In the genomic region with DNA sequence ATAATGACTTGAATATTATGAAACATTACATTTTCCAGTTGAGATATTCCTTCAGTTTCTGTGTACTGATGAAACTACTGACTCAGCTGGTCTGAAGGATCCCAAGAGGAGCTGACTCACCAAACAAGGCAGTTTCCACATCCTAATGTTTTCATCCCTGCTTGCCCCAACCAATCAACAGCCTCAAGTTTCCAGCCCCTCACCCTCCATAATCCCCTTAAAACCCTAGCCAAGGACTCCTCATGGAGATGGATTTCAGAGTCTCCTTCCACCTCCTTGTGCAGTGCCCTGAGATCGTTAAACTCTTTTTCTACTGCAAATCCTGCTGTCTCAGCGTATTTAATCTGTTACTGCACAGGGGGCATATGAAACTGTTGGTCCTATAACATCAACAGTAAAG, we compare ENCODE assay signal across 11 cellular contexts.
DNase-seq lines count a peak whose midpoint lies in the region; FAIRE-seq lines count a peak whose summit lies in the region.
"Had no signal": no experiment of that assay in that cellular context is flagged by ENCODE, and none has a peak within 500 bp of the region (broad histone marks: within the 10 kb centered on the region; RNA-seq: fewer than 3 reads in every experiment).

No MANE protein-coding gene starts in this region.

- H3K4me2 ChIP-seq in trophoblast cell (ENCODE audit: low read length): no peak overlapping the region

- no CpG with 5 or more reads among the region's 2 CpGs for WGBS in trophoblast cell (ENCODE audit: extremely low coverage, insufficient coverage, insufficient read length)

- H3K27ac ChIP-seq in epithelial cell of prostate (peak overlapping the region; percentile 61), trophoblast cell (ENCODE audit: low read depth, low read length) (no peak overlapping the region)
- H3K27ac ChIP-seq: body of pancreas had no signal

- no peak overlapping the region for H2BK120ac ChIP-seq in trophoblast cell (ENCODE audit: insufficient read depth, low read length, poor library complexity)

- H2BK12ac ChIP-seq in trophoblast cell (ENCODE audit: low read length): no peak overlapping the region

- H4K91ac ChIP-seq in trophoblast cell (ENCODE audit: low read depth, low read length): no peak overlapping the region

- H4K8ac ChIP-seq in trophoblast cell (ENCODE audit: low read depth, low read length): no peak overlapping the region

- H2AFZ ChIP-seq in trophoblast cell (ENCODE audit: insufficient read depth, low read length, poor library complexity): no peak overlapping the region

- H3K23ac ChIP-seq in trophoblast cell (ENCODE audit: low read length): no peak overlapping the region

- DNase-seq in GM03348 (ENCODE audit: low spot score) (peak; percentile 74), RCC 7860 (ENCODE audit: low spot score) (peak; percentile 56), epithelial cell of prostate (ENCODE audit: low read depth, low spot score) (peak; percentile 83), trophoblast cell (peak; percentile 20 to 48), Ammon's horn (ENCODE audit: low spot score) (no peak), hypothalamus (lab: John Stamatoyannopoulos, UW) (no peak), NOMO-1 (lab: John Stamatoyannopoulos, UW; ENCODE audit: unreplicated experiment in 2 of 2) (no peak)
- no peak for DNase-seq in stimulated activated CD4-positive, alpha-beta T cell treated with anti-CD3 and anti-CD28 coated beads, Interleukin-4, amount 100 ng/mL, for 1 hour
- DNase-seq: body of pancreas had no signal

- H3K9ac ChIP-seq in trophoblast cell (ENCODE audit: low read length): no peak overlapping the region

- FAIRE-seq in RCC 7860 (lab: Jason Lieb, UNC): peak; percentile 75
- FAIRE-seq: G401.6 had no signal

- H3K79me2 ChIP-seq in trophoblast cell (ENCODE audit: control insufficient read depth, insufficient read depth, low read length, poor library complexity): no peaks in the 10 kb centered on the region

- H3K4ac ChIP-seq in trophoblast cell (ENCODE audit: low read depth, low read length): no peak overlapping the region

- no peaks in the 10 kb centered on the region for H3K79me1 ChIP-seq in trophoblast cell (ENCODE audit: low read length)

- no peaks in the 10 kb centered on the region for H3K4me1 ChIP-seq in trophoblast cell (ENCODE audit: control insufficient read depth in 1 of 2, insufficient read depth in 2 of 2, low read length in 2 of 2)
- H3K4me1 ChIP-seq: body of pancreas, HAP-1 had no signal

- H3K9me3 ChIP-seq in trophoblast cell (ENCODE audit: insufficient read depth, low read depth, low read length): no peaks in the 10 kb centered on the region
- H3K9me3 ChIP-seq: body of pancreas, HAP-1 had no signal

- H3K4me3 ChIP-seq in trophoblast cell (ENCODE audit: low read depth, low read length): no peak overlapping the region
- H3K4me3 ChIP-seq: body of pancreas, HAP-1 had no signal

- H2AK5ac ChIP-seq in trophoblast cell (ENCODE audit: low read length): no peak overlapping the region

- no peak overlapping the region for H3K18ac ChIP-seq in trophoblast cell (ENCODE audit: low read length)

- no peaks in the 10 kb centered on the region for H3K36me3 ChIP-seq in trophoblast cell (ENCODE audit: control insufficient read depth in 1 of 2, insufficient read depth in 2 of 2, low read length in 2 of 2)
- H3K36me3 ChIP-seq: HAP-1 had no signal

- H3K14ac ChIP-seq in trophoblast cell (ENCODE audit: low read length): no peak overlapping the region

- no peak overlapping the region for H2BK5ac ChIP-seq in trophoblast cell (ENCODE audit: low read depth, low read length, poor library complexity)

- H3K27me3 ChIP-seq in trophoblast cell (ENCODE audit: insufficient read depth, low read length): no peaks in the 10 kb centered on the region
- H3K27me3 ChIP-seq: body of pancreas had no signal

- no peak overlapping the region for H4K12ac ChIP-seq in trophoblast cell (ENCODE audit: low read depth, low read length)

Comparison
In these comparisons a context has a peak if more than half of its experiments do, and no peak if none do; other contexts are left out.
1. DNase-seq: peak in GM03348 (single experiment), RCC 7860 (single experiment), epithelial cell of prostate (single experiment) and trophoblast cell (2 of 2); none in Ammon's horn (single experiment), hypothalamus (0 of 51), stimulated activated CD4-positive, alpha-beta T cell treated with anti-CD3 and anti-CD28 coated beads, Interleukin-4, amount 100 ng/mL, for 1 hour (single experiment) and NOMO-1 (0 of 2).